In the genomic region with DNA sequence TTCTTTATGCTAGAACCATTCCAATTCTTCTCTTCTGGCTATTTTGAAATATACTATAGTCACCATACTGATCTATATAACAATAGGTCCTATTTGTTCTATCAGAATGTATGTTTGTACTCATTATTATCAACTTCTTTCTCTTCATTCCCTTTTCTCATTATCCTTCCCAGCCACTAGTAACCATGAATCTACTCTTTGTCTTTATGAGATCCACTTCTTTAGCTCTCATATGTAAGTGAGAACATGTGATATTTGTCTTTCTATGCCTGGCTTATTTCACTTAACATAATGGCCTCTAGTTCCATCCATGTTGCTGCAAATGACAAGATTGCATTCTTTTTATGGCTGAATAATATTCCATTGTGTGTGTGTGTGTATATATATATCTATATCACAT, we compare ENCODE assay signal across 29 cellular contexts.
"Had no signal": no experiment of that assay in that cellular context is flagged by ENCODE, and none has a peak within 500 bp of the region (broad histone marks: within the 10 kb centered on the region; RNA-seq: fewer than 3 reads in every experiment).

No MANE protein-coding gene starts in this region.

- H3K36me3 Mint-ChIP-seq: natural killer cell; neural progenitor cell; stimulated activated memory B cell treated with anti-CD40 and anti-IgM and Interleukin-4, amounts not matched to agents 10 μg/mL and 1 μg/mL and 100 μg/mL, for 72 hours; type B pancreatic cell had no signal

- H3K4me1 Mint-ChIP-seq: natural killer cell; nephron; neural progenitor cell; stimulated activated memory B cell treated with anti-CD40 and anti-IgM and Interleukin-4, amounts not matched to agents 10 μg/mL and 1 μg/mL and 100 μg/mL, for 72 hours; stimulated activated naive CD8-positive, alpha-beta T cell treated with anti-CD3 and anti-CD28 coated beads, Interleukin-15, amount 100 ng/mL, for 72 hours had no signal

- H3K27ac Mint-ChIP-seq: natural killer cell; nephron; neural progenitor cell; progenitor cell of endocrine pancreas; stimulated activated memory B cell treated with anti-CD40 and anti-IgM and Interleukin-4, amounts not matched to agents 10 μg/mL and 1 μg/mL and 100 μg/mL, for 72 hours; stimulated activated naive CD8-positive, alpha-beta T cell treated with anti-CD3 and anti-CD28 coated beads, Interleukin-15, amount 100 ng/mL, for 72 hours; type B pancreatic cell had no signal

- H3K27me3 ChIP-seq: neural progenitor cell, ovary, right lobe of liver, sigmoid colon, spleen, suprapubic skin, testis, tibial artery, upper lobe of right lung, vagina had no signal

- ATAC-seq: natural killer cell; psoas muscle; right cardiac atrium; right lobe of liver; stimulated activated memory B cell treated with anti-CD40 and anti-IgM and Interleukin-4, amounts not matched to agents 10 μg/mL and 1 μg/mL and 100 μg/mL, for 72 hours; stimulated activated naive CD8-positive, alpha-beta T cell treated with anti-CD3 and anti-CD28 coated beads, Interleukin-15, amount 100 ng/mL, for 72 hours; stimulated activated naive CD8-positive, alpha-beta T cell treated with anti-CD3 and anti-CD28 coated beads, Interleukin-15, Interleukin-2, amounts not matched to agents 100 U/mL and 50 U/mL, for 24 hours; upper lobe of right lung had no signal

- H3K9me3 Mint-ChIP-seq: natural killer cell; nephron; neural progenitor cell; stimulated activated memory B cell treated with anti-CD40 and anti-IgM and Interleukin-4, amounts not matched to agents 10 μg/mL and 1 μg/mL and 100 μg/mL, for 72 hours; stimulated activated naive CD8-positive, alpha-beta T cell treated with anti-CD3 and anti-CD28 coated beads, Interleukin-15, amount 100 ng/mL, for 72 hours; type B pancreatic cell had no signal

- H3K27ac ChIP-seq: neural progenitor cell, ovary, parathyroid adenoma, psoas muscle, right lobe of liver, sigmoid colon, spleen, suprapubic skin, testis, tibial artery, transverse colon, upper lobe of right lung, vagina had no signal

- H3K4me3 Mint-ChIP-seq: natural killer cell; nephron; neural progenitor cell; stimulated activated memory B cell treated with anti-CD40 and anti-IgM and Interleukin-4, amounts not matched to agents 10 μg/mL and 1 μg/mL and 100 μg/mL, for 72 hours; stimulated activated naive CD8-positive, alpha-beta T cell treated with anti-CD3 and anti-CD28 coated beads, Interleukin-15, amount 100 ng/mL, for 72 hours; type B pancreatic cell had no signal

- DNase-seq: natural killer cell; occipital lobe; ovary; posterior cingulate gyrus; psoas muscle; right cardiac atrium; right lobe of liver; sigmoid colon; spleen; stimulated activated CD4-positive, alpha-beta T cell treated with anti-CD3 and anti-CD28 coated beads, Interleukin-12 subunit alpha, Interleukin-12 subunit beta, amount 100 ng/mL, for 4 hours; stimulated activated CD4-positive, alpha-beta T cell treated with anti-CD3 and anti-CD28 coated beads, Interleukin-4, amount 100 ng/mL, for 1 hour; stimulated activated CD4-positive, alpha-beta T cell treated with anti-CD3 and anti-CD28 coated beads, Interleukin-4, amount 100 ng/mL, for 4 hours; stimulated activated CD8-positive, alpha-beta memory T cell treated with anti-CD3 and anti-CD28 coated beads, Interleukin-4, amount 100 ng/mL, for 48 hours; stimulated activated naive CD4-positive, alpha-beta T cell; stimulated activated naive CD8-positive, alpha-beta T cell treated with anti-CD3 and anti-CD28 coated beads, Interleukin-15, amount 100 ng/mL, for 72 hours; stimulated activated naive CD8-positive, alpha-beta T cell treated with anti-CD3 and anti-CD28 coated beads, Interleukin-15, Interleukin-2, amounts not matched to agents 100 U/mL and 50 U/mL, for 24 hours; substantia nigra; testis; tibial artery; transverse colon; upper lobe of right lung had no signal

- H3K27me3 Mint-ChIP-seq: progenitor cell of endocrine pancreas; stimulated activated memory B cell treated with anti-CD40 and anti-IgM and Interleukin-4, amounts not matched to agents 10 μg/mL and 1 μg/mL and 100 μg/mL, for 72 hours; type B pancreatic cell had no signal

- H3K9me3 ChIP-seq: ovary, psoas muscle, right lobe of liver, sigmoid colon, spleen, suprapubic skin, testis, tibial artery, transverse colon, upper lobe of right lung, vagina had no signal
